Comparison of ENCODE assay signal across 22 cellular contexts in the genomic region with DNA sequence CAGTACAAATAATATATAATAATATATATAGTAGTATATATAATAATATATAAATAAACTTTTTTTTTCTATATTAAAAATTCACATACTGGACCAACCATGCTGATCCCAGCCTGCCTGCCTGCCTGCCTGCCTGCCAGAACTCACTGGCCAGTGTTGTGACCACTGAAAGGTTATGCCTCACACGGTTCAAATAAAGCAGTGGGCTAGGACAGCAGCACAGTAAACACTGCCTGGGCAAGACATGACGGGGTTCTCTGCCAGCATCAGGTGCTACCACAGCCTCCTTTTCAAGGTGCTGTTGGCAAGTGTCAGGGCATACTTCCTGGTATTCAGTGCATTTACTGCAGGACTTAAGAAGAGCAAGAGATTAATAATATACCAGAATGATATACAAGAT.
"Had no signal": no experiment of that assay in that cellular context is flagged by ENCODE, and none has a peak within 500 bp of the region (broad histone marks: within the 10 kb centered on the region; RNA-seq: fewer than 3 reads in every experiment).

No MANE protein-coding gene starts in this region.

- H3K4me3 Mint-ChIP-seq: activated CD8-positive, alpha-beta T cell treated with anti-CD3 and anti-CD28 coated beads for 36 hours; activated T-cell treated with anti-CD3 and anti-CD28 coated beads, Interleukin-2, amount 50 U/mL, for 4 hours; natural killer cell treated with Interleukin-12 subunit alpha and Interleukin-12 subunit beta and Interleukin-15 and Interleukin-18, amount 100 ng/mL, for 72 hours; stimulated activated memory B cell treated with anti-CD40 and anti-IgM and Interleukin-4, amounts not matched to agents 10 μg/mL and 1 μg/mL and 100 μg/mL, for 72 hours; stimulated activated naive CD8-positive, alpha-beta T cell treated with anti-CD3 and anti-CD28 coated beads, Interleukin-15, amount 100 ng/mL, for 72 hours had no signal

- H3K27me3 Mint-ChIP-seq: activated CD8-positive, alpha-beta T cell treated with anti-CD3 and anti-CD28 coated beads for 36 hours; natural killer cell treated with Interleukin-12 subunit alpha and Interleukin-12 subunit beta and Interleukin-15 and Interleukin-18, amount 100 ng/mL, for 72 hours; stimulated activated memory B cell treated with anti-CD40 and anti-IgM and Interleukin-4, amounts not matched to agents 10 μg/mL and 1 μg/mL and 100 μg/mL, for 72 hours; stimulated activated naive CD8-positive, alpha-beta T cell treated with anti-CD3 and anti-CD28 coated beads, Interleukin-15, amount 100 ng/mL, for 72 hours had no signal

- DNase-seq: activated CD4-positive, alpha-beta T cell treated with anti-CD3 and anti-CD28 coated beads for 1 hour; activated CD4-positive, alpha-beta T cell treated with anti-CD3 and anti-CD28 coated beads, Interleukin-2, amount 50 U/mL, for 1 hour; activated CD8-positive, alpha-beta T cell treated with anti-CD3 and anti-CD28 coated beads for 36 hours; activated naive CD4-positive, alpha-beta T cell; activated T-cell treated with anti-CD3 and anti-CD28 coated beads, Interleukin-2, amount 50 U/mL, for 4 hours; dermis blood vessel endothelial cell; effector CD4-positive, alpha-beta T cell; esophagus squamous epithelium; foreskin melanocyte; left cardiac atrium; mesendoderm; ovary; psoas muscle; sigmoid colon; small intestine; stimulated activated CD4-positive, alpha-beta T cell treated with anti-CD3 and anti-CD28 coated beads, Interleukin-4, amount 100 ng/mL, for 24 hours; stimulated activated naive CD8-positive, alpha-beta T cell treated with anti-CD3 and anti-CD28 coated beads, Interleukin-15, amount 100 ng/mL, for 72 hours; substantia nigra; upper lobe of left lung had no signal

- H3K27ac Mint-ChIP-seq: activated CD8-positive, alpha-beta T cell treated with anti-CD3 and anti-CD28 coated beads for 36 hours; natural killer cell treated with Interleukin-12 subunit alpha and Interleukin-12 subunit beta and Interleukin-15 and Interleukin-18, amount 100 ng/mL, for 72 hours; stimulated activated memory B cell treated with anti-CD40 and anti-IgM and Interleukin-4, amounts not matched to agents 10 μg/mL and 1 μg/mL and 100 μg/mL, for 72 hours had no signal

- ATAC-seq: activated CD8-positive, alpha-beta T cell treated with anti-CD3 and anti-CD28 coated beads for 36 hours; activated naive CD4-positive, alpha-beta T cell treated with anti-CD3 and anti-CD28 coated beads, Interleukin-2, amount 50 U/mL, for 72 hours; activated T-cell treated with anti-CD3 and anti-CD28 coated beads, Interleukin-2, amount 50 U/mL, for 4 hours; left cardiac atrium; natural killer cell treated with Interleukin-12 subunit alpha and Interleukin-12 subunit beta and Interleukin-15 and Interleukin-18, amount 100 ng/mL, for 72 hours; psoas muscle; stimulated activated memory B cell treated with anti-CD40 and anti-IgM and Interleukin-4, amounts not matched to agents 10 μg/mL and 1 μg/mL and 100 μg/mL, for 72 hours; stimulated activated naive CD8-positive, alpha-beta T cell treated with anti-CD3 and anti-CD28 coated beads, Interleukin-15, amount 100 ng/mL, for 72 hours had no signal
